In genomic region chr7:98066934-98067507, GRCh38 we compare ENCODE assay signal across 19 cellular contexts. TPM values are rescaled to one million over a fixed set of nuclear protein-coding genes. Genes with fewer than 3 reads are reported as not detected.
DNase-seq lines count a peak whose midpoint lies in the region; ATAC-seq, FAIRE-seq and TF ChIP-seq lines count a peak whose summit lies in the region.
"Had no signal": no experiment of that assay in that cellular context is flagged by ENCODE, and none has a peak within 500 bp of the region (broad histone marks: within the 10 kb centered on the region; RNA-seq: fewer than 3 reads in every experiment).

No MANE protein-coding gene starts in this region.

- WGBS in A549 (ENCODE audit: missing lambda C conversion rate), result 15% methylated on average over 9 of the region's 9 CpGs
- 31% methylated on average over 9 of the region's 9 CpGs for WGBS in hepatocyte (ENCODE audit: low lambda C conversion rate, missing lambda C conversion rate)

- ATAC-seq in A549 (peak in 1 of 2 experiments; percentile 30; a peak in 1 of 6 replicates), WTC11 (no peak), omental fat pad (ENCODE audit: low FRiP score) (no peak)

- H3K36me3 ChIP-seq in HEK293 (ENCODE audit: control insufficient read depth in 2 of 2, insufficient read depth in 1 of 2, low read length in 2 of 2) (no peaks in the 10 kb centered on the region), hepatocyte (replicated peaks; ENCODE audit: insufficient read depth, low read depth) (no peaks in the 10 kb centered on the region)

- TF ChIP-seq EP300 in A549 (IDR thresholded peaks at IDR 0.05), result no peak

- H3K9me3 ChIP-seq in A549 (peaks cover 9% of the 10 kb centered on the region; the same call in 2 of the 3 replicates), HEK293 (ENCODE audit: control insufficient read depth, insufficient read depth, low read depth, low read length) (no peaks in the 10 kb centered on the region), hepatocyte (ENCODE audit: low read depth) (no peaks in the 10 kb centered on the region)

- no peaks in the 10 kb centered on the region for H4K20me1 ChIP-seq in hepatocyte (ENCODE audit: insufficient read depth, poor library complexity, severe bottlenecking)

- POLR2A ChIA-PET in A549 (lab: Yijun Ruan, JAX) (no interaction called here), HEK293 (lab: Yijun Ruan, JAX) (no interaction called here), WTC11 (lab: Charles Lee) (no interaction called here), GM10248 (lab: Yijun Ruan, JAX) (no interaction called here)

- H3K9me3 Mint-ChIP-seq in WTC11, result peaks cover 14% of the 10 kb centered on the region
- H3K9me3 Mint-ChIP-seq: CD4-positive, alpha-beta T cell had no signal

- H3K4me3 Mint-ChIP-seq in WTC11, result no peak overlapping the region
- H3K4me3 Mint-ChIP-seq: B cell; CD4-positive, alpha-beta T cell; H9 had no signal

- H3K27me3 Mint-ChIP-seq in WTC11 (ENCODE audit: low read depth), result peaks cover 3% of the 10 kb centered on the region; the same call in 1 of the 2 replicates

- CTCF ChIA-PET in A549 (lab: Yijun Ruan, JAX), result interaction anchor here (0.8 to 1.1 kb wide), 2 partner anchors 8 to 35 kb away, joined by 3 read pairs; no protein-coding TSS in a partner anchor
- CTCF ChIA-PET in HEK293 (lab: Yijun Ruan, JAX), result interaction anchor here (0.7 to 2.0 kb wide), 3 partner anchors 13 to 101 kb away, joined by 3 to 7 read pairs (median 5); no protein-coding TSS in a partner anchor
- CTCF ChIA-PET in WTC11 (lab: Charles Lee), result no interaction called here
- CTCF ChIA-PET in GM10248 (lab: Yijun Ruan, JAX), result interaction anchor here (1.3 kb wide), 1 partner anchor 109 kb away, joined by 3 read pairs; no protein-coding TSS in a partner anchor

- TF ChIP-seq RAD21 in A549 (conservative IDR thresholded peaks at IDR 0.05 in 1 of 2, IDR thresholded peaks at IDR 0.05 in 1 of 2), result no peak

- H3K36me3 Mint-ChIP-seq in WTC11, result peaks cover 11% of the 10 kb centered on the region

- H3K9me2 ChIP-seq in hepatocyte (replicated peaks; ENCODE audit: insufficient read depth), result no peaks in the 10 kb centered on the region

- peak overlapping the region; percentile 40; the same call in 1 of the 3 replicates for H3K4me2 ChIP-seq in A549
- no peak overlapping the region for H3K4me2 ChIP-seq in hepatocyte

- H3K27ac Mint-ChIP-seq in WTC11, result no peak overlapping the region
- H3K27ac Mint-ChIP-seq: B cell; CD4-positive, alpha-beta T cell; H9 had no signal

- no peak overlapping the region for H2AFZ ChIP-seq in hepatocyte

- FAIRE-seq in A549 (lab: Jason Lieb, UNC) (no peak), urothelium cell line (lab: Jason Lieb, UNC) (no peak)
- FAIRE-seq: D721Med, GM19239 had no signal

- DNase-seq in A549 (ENCODE audit: low read depth in 1 of 2, low spot score in 1 of 2) (peak in 1 of 2 experiments; percentile 28), WTC11 (ENCODE audit: low spot score) (no peak), hepatocyte (ENCODE audit: low spot score) (peak; percentile 61), GM10248 (ENCODE audit: extremely low spot score) (no peak), urothelium cell line (ENCODE audit: low spot score) (no peak), omental fat pad (ENCODE audit: low spot score) (no peak), COLO829 (ENCODE audit: low spot score) (no peak)
- DNase-seq: C1 segment of cervical spinal cord; CD4-positive, alpha-beta T cell; DMS153; DMS79 treated with DMSO at 0.1 percent for 48 hours; EL; GDM1; GOT3; H9 had no signal

- no peaks in the 10 kb centered on the region for H3K4me1 Mint-ChIP-seq in WTC11
- H3K4me1 Mint-ChIP-seq: B cell, H9 had no signal

- no peaks in the 10 kb centered on the region for H3K79me2 ChIP-seq in hepatocyte

- H3K4me3 ChIP-seq in A549 (no peak overlapping the region), HEK293 (ENCODE audit: low read depth, low read length) (no peak overlapping the region), hepatocyte (no peak overlapping the region)

- no peak for TF ChIP-seq CTCF in A549 (IDR thresholded peaks at IDR 0.05)
- TF ChIP-seq CTCF in HEK293 (tag by site-specific recombination; IDR thresholded peaks at IDR 0.05), result no peak
- TF ChIP-seq CTCF in WTC11 (IDR thresholded peaks at IDR 0.05), result no peak
- no peak for TF ChIP-seq CTCF in hepatocyte (IDR thresholded peaks at IDR 0.05; ENCODE audit: poor library complexity)
- TF ChIP-seq CTCF in GM10248 (IDR thresholded peaks at IDR 0.05; ENCODE audit: control extremely low read depth, extremely low read depth, low read depth, missing control alignments), result no peak
- TF ChIP-seq CTCF in omental fat pad (IDR thresholded peaks at IDR 0.05), result no peak

- no peak overlapping the region for H3K27ac ChIP-seq in A549
- no peak overlapping the region for H3K27ac ChIP-seq in HEK293 (ENCODE audit: extremely low read depth, low read depth, low read length)
- H3K27ac ChIP-seq in hepatocyte, result no peak overlapping the region

- H3K4me1 ChIP-seq in A549 (no peaks in the 10 kb centered on the region), HEK293 (ENCODE audit: control insufficient read depth, insufficient read depth, low read length) (no peaks in the 10 kb centered on the region), hepatocyte (ENCODE audit: insufficient read depth) (no peaks in the 10 kb centered on the region)

- no peak for TF ChIP-seq POLR2A in A549 (IDR thresholded peaks at IDR 0.05; ENCODE audit: low read length)

- H3K27me3 ChIP-seq in hepatocyte, result no peaks in the 10 kb centered on the region

TF ChIP-seq in A549, 52 proteins besides CTCF, POLR2A, EP300 and RAD21 (continues in another document):
- TF ChIP-seq BCL3 (IDR thresholded peaks at IDR 0.05), result no peak
- TF ChIP-seq ZFP36 (IDR thresholded peaks at IDR 0.05; ENCODE audit: borderline replicate concordance, partially characterized antibody), result no peak
- TF ChIP-seq NPAS2 (CRISPR knock-in tag; IDR thresholded peaks at IDR 0.05; ENCODE audit: borderline replicate concordance), result no peak
- TF ChIP-seq ZC3H11A (IDR thresholded peaks at IDR 0.05), result no peak
- TF ChIP-seq CEBPB (IDR thresholded peaks at IDR 0.05), result no peak
- TF ChIP-seq HOXB5 (CRISPR knock-in tag; IDR thresholded peaks at IDR 0.05), result no peak
- no peak for TF ChIP-seq EHMT2 (IDR thresholded peaks at IDR 0.05; ENCODE audit: low read depth)
- no peak for TF ChIP-seq NFE2L2 (conservative IDR thresholded peaks at IDR 0.05; ENCODE audit: low read length)

TF ChIP-seq in HEK293, 187 proteins besides CTCF, POLR2A, EP300 and RAD21:
- TF ChIP-seq ZNF121 (tag by site-specific recombination; IDR thresholded peaks at IDR 0.05) (peak; percentile 77), GLI2 (tag by site-specific recombination; IDR thresholded peaks at IDR 0.05; ENCODE audit: borderline replicate concordance, low read depth) (no peak)

TF ChIP-seq in WTC11, 78 proteins besides CTCF, POLR2A, EP300 and RAD21:
- TF ChIP-seq, protein P1, sequence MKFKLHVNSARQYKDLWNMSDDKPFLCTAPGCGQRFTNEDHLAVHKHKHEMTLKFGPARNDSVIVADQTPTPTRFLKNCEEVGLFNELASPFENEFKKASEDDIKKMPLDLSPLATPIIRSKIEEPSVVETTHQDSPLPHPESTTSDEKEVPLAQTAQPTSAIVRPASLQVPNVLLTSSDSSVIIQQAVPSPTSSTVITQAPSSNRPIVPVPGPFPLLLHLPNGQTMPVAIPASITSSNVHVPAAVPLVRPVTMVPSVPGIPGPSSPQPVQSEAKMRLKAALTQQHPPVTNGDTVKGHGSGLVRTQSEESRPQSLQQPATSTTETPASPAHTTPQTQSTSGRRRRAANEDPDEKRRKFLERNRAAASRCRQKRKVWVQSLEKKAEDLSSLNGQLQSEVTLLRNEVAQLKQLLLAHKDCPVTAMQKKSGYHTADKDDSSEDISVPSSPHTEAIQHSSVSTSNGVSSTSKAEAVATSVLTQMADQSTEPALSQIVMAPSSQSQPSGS (CRISPR knock-in tag; IDR thresholded peaks at IDR 0.05; ENCODE audit: borderline replicate concordance, low read depth), result no peak
- TF ChIP-seq, protein P2, sequence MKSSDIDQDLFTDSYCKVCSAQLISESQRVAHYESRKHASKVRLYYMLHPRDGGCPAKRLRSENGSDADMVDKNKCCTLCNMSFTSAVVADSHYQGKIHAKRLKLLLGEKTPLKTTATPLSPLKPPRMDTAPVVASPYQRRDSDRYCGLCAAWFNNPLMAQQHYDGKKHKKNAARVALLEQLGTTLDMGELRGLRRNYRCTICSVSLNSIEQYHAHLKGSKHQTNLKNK (CRISPR knock-in tag; IDR thresholded peaks at IDR 0.05), result no peak
- TF ChIP-seq ZNF423 (CRISPR knock-in tag; IDR thresholded peaks at IDR 0.05) (no peak), ZNF121 (CRISPR knock-in tag; IDR thresholded peaks at IDR 0.05) (peak; percentile 63; the same call in 1 of the 2 replicates), TEAD1 (CRISPR knock-in tag; IDR thresholded peaks at IDR 0.05) (no peak), ZNF396 (CRISPR knock-in tag; IDR thresholded peaks at IDR 0.05; ENCODE audit: borderline replicate concordance) (no peak), FOXK1 (CRISPR knock-in tag; IDR thresholded peaks at IDR 0.05) (no peak)

RNA-seq across cellular contexts. Expression of gene LMTK2, which starts 39.6 kb away (rescaled TPM):
- polyA plus RNA-seq in A549 (2011; rRNA removed) (13.0 and 14.9 TPM in 2 replicates), A549 (2017; fragmentation: RNase III; extraction: RNeasy Plus Mini Kit Qiagen cat#74134 plus additional on column Dnase treatment) (6.9 to 7.9 TPM (median 7.7 TPM) in 3 replicates), hepatocyte (3.1 and 5.0 TPM in 2 replicates)
- 6.5 and 8.7 TPM in 2 replicates for polyA plus RNA-seq in A549 (2012; cell fraction: cytosol; rRNA removed)
- 16.3 and 18.7 TPM in 2 replicates for polyA plus RNA-seq in A549 (2012; cell fraction: nucleus; rRNA removed)
- 20.5 and 20.9 TPM in 2 replicates for polyA minus RNA-seq in A549 (2011; rRNA and poly(A)+ RNA removed)
- total RNA-seq in WTC11 (2021) (23.0 to 25.5 TPM (median 24.3 TPM) in 3 replicates), hepatocyte (10.9 and 13.1 TPM in 2 replicates), omental fat pad (10 to 100 TPM; 11.0 to 15.8 (median 12.0) TPM)
